8 cellular contexts compared by ENCODE assay signal in the genomic region with DNA sequence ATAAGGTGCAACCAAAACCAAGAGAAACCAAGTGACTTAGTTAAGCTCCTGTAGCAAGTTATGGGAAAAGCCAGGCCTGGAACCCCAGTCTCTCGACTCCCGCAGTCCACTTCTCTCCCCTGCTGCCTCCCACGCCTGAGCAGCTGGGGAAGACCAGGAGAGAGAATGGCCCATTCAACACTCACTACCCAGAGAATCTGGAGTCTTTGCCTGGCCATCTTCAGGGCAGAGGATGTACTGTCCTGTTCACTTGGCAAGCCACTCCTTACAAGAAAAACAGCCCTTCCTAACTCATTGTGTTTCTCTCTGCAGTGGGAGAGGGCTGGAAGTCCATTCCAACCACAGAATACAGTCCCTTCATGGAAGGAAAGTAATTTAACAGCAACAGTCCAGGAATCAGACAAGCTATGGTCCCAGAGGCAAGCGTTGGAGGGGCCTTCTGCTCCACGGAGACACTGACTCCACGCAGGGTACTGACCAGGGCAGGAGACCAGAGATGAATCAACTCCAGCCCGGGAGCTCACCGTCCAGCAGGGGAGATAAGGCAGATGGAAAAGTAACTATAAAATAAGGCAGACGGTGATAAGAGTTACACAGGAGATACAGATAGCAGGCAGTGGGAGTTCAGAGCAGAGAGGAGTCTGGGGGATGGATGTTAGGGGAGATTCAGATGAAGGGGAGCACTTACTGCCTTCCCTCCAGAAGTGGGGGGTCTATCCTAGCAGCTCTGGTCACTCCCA. TPM values are rescaled to one million over a fixed set of nuclear protein-coding genes. Genes with fewer than 3 reads are reported as not detected.
DNase-seq lines count a peak whose midpoint lies in the region; ATAC-seq, FAIRE-seq and TF ChIP-seq lines count a peak whose summit lies in the region.

No MANE protein-coding gene starts in this region.

- peaks cover 10% of the 10 kb centered on the region; the same call in 1 of the 2 replicates for H3K23me2 ChIP-seq in H1 (ENCODE audit: low read depth, low read length)

- no peak for TF ChIP-seq POLR2A in H1 (IDR thresholded peaks at IDR 0.05; ENCODE audit: control extremely low read depth in 1 of 2, low read depth in 2 of 2, low read length in 2 of 2)

- no peak overlapping the region for H3K56ac ChIP-seq in H1 (replicated peaks; ENCODE audit: insufficient read length, low read depth, low read length)

- H3K27me3 Mint-ChIP-seq in natural killer cell treated with Interleukin-12 subunit alpha and Interleukin-12 subunit beta and Interleukin-15 and Interleukin-18, amount 100 ng/mL, for 72 hours = no peaks in the 10 kb centered on the region

- H4K91ac ChIP-seq in H1 (replicated peaks; ENCODE audit: insufficient read length, low read length) = no peak overlapping the region

- H3K9me3 Mint-ChIP-seq in natural killer cell treated with Interleukin-12 subunit alpha and Interleukin-12 subunit beta and Interleukin-15 and Interleukin-18, amount 100 ng/mL, for 72 hours = no peaks in the 10 kb centered on the region

- H2AFZ ChIP-seq in PC-9 (no peak overlapping the region), H1 (ENCODE audit: low read length) (no peak overlapping the region)

- no peak for FAIRE-seq in H1 (lab: Jason Lieb, UNC)

- H2BK5ac ChIP-seq in H1 (ENCODE audit: low read depth, low read length) = no peak overlapping the region

- no peak for TF ChIP-seq RAD21 in H1 (IDR thresholded peaks at IDR 0.05 in 1 of 2, conservative IDR thresholded peaks at IDR 0.05 in 1 of 2; ENCODE audit: low read depth in 2 of 2, low read length in 2 of 2)

- H3K4me1 ChIP-seq in PC-9 (replicated peaks; ENCODE audit: insufficient read depth) (peaks cover 19% of the 10 kb centered on the region), H1 (replicated peaks in 1 of 4; ENCODE audit: control insufficient read depth in 3 of 4, insufficient read depth in 4 of 4, low read length in 3 of 4) (peaks cover 6 to 26% (median 9%) of the 10 kb centered on the region in 4 experiments)

- 80% methylated on average over 9 of the region's 9 CpGs; no CpG with 5 or more reads in 1 of the 2 experiments for WGBS in H1 (ENCODE audit: extremely low coverage in 1 of 2, insufficient coverage in 1 of 2, insufficient read length in 1 of 2, insufficient replicate concordance in 2 of 2, low coverage in 1 of 2, low lambda C conversion rate in 2 of 2, missing lambda C conversion rate in 1 of 2), 2 experiments

- H3K79me2 ChIP-seq in PC-9 (ENCODE audit: low read depth) = peaks cover 41% of the 10 kb centered on the region
- no peaks in the 10 kb centered on the region for H3K79me2 ChIP-seq in H1 (ENCODE audit: control insufficient read depth in 1 of 2, insufficient read depth in 2 of 2, low read length in 2 of 2)

- DNase-seq in AG10803 (ENCODE audit: low read depth) = no peak
- DNase-seq in PC-9 = no peak
- DNase-seq in H1 (ENCODE audit: low read depth in 1 of 2, low spot score in 2 of 2) = no peak
- DNase-seq in natural killer cell treated with Interleukin-12 subunit alpha and Interleukin-12 subunit beta and Interleukin-15 and Interleukin-18, amount 100 ng/mL, for 72 hours (ENCODE audit: low spot score) = no peak
- no peak for DNase-seq in ecto neural progenitor cell (ENCODE audit: low spot score)
- DNase-seq in germinal center (ENCODE audit: low spot score) = no peak

- no peak overlapping the region for H3K27ac ChIP-seq in PC-9
- no peak overlapping the region for H3K27ac ChIP-seq in H1 (ENCODE audit: low read depth, low read length)

- no peak overlapping the region for H3K18ac ChIP-seq in H1 (ENCODE audit: extremely low read depth, low read length)

- peak overlapping the region; percentile 30 to 38 for H3K27ac Mint-ChIP-seq in natural killer cell treated with Interleukin-12 subunit alpha and Interleukin-12 subunit beta and Interleukin-15 and Interleukin-18, amount 100 ng/mL, for 72 hours

- peaks cover 4% of the 10 kb centered on the region; the same call in 1 of the 2 replicates for H3K36me3 ChIP-seq in PC-9 (ENCODE audit: low read depth)
- no peaks in the 10 kb centered on the region for H3K36me3 ChIP-seq in H1 (ENCODE audit: control insufficient read depth in 2 of 4, insufficient read depth in 4 of 4, low read length in 3 of 4)

- BruUV-seq in PC-9 (replicated peaks; lab: Mats Ljungman, UMichigan) = TSS peak; percentile 23

- H3F3A ChIP-seq in PC-9 (ENCODE audit: insufficient read depth, low read depth) = peaks cover 9% of the 10 kb centered on the region; the same call in 1 of the 2 replicates

- H4K8ac ChIP-seq in H1 (ENCODE audit: extremely low read depth, insufficient read depth, low read length) = no peak overlapping the region

- no peaks in the 10 kb centered on the region for H3K9me3 ChIP-seq in PC-9 (ENCODE audit: insufficient read depth, low read depth)
- H3K9me3 ChIP-seq in H1 (ENCODE audit: insufficient read depth in 2 of 2, low read depth in 1 of 2, low read length in 1 of 2) = no peaks in the 10 kb centered on the region

- no peak overlapping the region for H3K9ac ChIP-seq in H1 (replicated peaks in 1 of 4; ENCODE audit: extremely low read depth in 1 of 4, low read depth in 3 of 4, low read length in 3 of 4)

- H2AK5ac ChIP-seq in H1 (ENCODE audit: low read depth, low read length) = peak overlapping the region; percentile 26; the same call in 1 of the 2 replicates

- no peak overlapping the region for H3K4ac ChIP-seq in H1 (replicated peaks; ENCODE audit: insufficient read length, low read depth, low read length)

- H3K4me2 ChIP-seq in PC-9 (peak overlapping the region; percentile 88), H1 (ENCODE audit: insufficient read depth in 1 of 2, low read depth in 2 of 2, low read length in 2 of 2) (peak overlapping the region in 1 of 2 experiments; percentile 69; a peak in 2 of 4 replicates)

- H3K27me3 ChIP-seq in PC-9 (ENCODE audit: insufficient read depth, low read depth) (no peaks in the 10 kb centered on the region), H1 (replicated peaks in 1 of 4; ENCODE audit: control insufficient read depth in 3 of 4, extremely low read depth in 1 of 4, insufficient read depth in 3 of 4, low read length in 3 of 4) (peaks cover 14 to 39% (median 32%) of the 10 kb centered on the region in 4 experiments; a peak in 6 of 7 replicates)

- H3K9me2 ChIP-seq in PC-9 (ENCODE audit: insufficient read depth) = no peaks in the 10 kb centered on the region

- H2BK120ac ChIP-seq in H1 (replicated peaks; ENCODE audit: low read depth, low read length) = no peak overlapping the region

- TF ChIP-seq CTCF in AG10803 (conservative IDR thresholded peaks at IDR 0.05; ENCODE audit: low read length) (no peak; the same call in 1 of the 2 replicates), PC-9 (conservative IDR thresholded peaks at IDR 0.05) (no peak), H1 (IDR thresholded peaks at IDR 0.05; ENCODE audit: control extremely low read depth in 1 of 3, insufficient read depth in 1 of 3, low read depth in 1 of 3, low read length in 3 of 3) (no peak)

- H3K23ac ChIP-seq in H1 (ENCODE audit: insufficient read length) = no peak overlapping the region

- no peaks in the 10 kb centered on the region for H3K36me3 Mint-ChIP-seq in natural killer cell treated with Interleukin-12 subunit alpha and Interleukin-12 subunit beta and Interleukin-15 and Interleukin-18, amount 100 ng/mL, for 72 hours

- no peak overlapping the region for H2BK12ac ChIP-seq in H1 (ENCODE audit: low read depth, low read length)

- H2BK20ac ChIP-seq in H1 (ENCODE audit: low read length) = no peak overlapping the region

- H3K4me3 Mint-ChIP-seq in natural killer cell treated with Interleukin-12 subunit alpha and Interleukin-12 subunit beta and Interleukin-15 and Interleukin-18, amount 100 ng/mL, for 72 hours = peak overlapping the region; percentile 86

- no peaks in the 10 kb centered on the region for H4K20me1 ChIP-seq in PC-9 (ENCODE audit: insufficient read depth)
- H4K20me1 ChIP-seq in H1 (replicated peaks in 1 of 2; ENCODE audit: control insufficient read depth in 1 of 2, insufficient read depth in 2 of 2, low read length in 2 of 2) = no peaks in the 10 kb centered on the region

- POLR2A ChIA-PET in PC-9 (lab: Charles Lee; ENCODE audit: unreplicated experiment) (interaction anchor here (0.8 kb wide), 1 partner anchor 23 kb away, joined by 3 read pairs; no protein-coding TSS in a partner anchor), H1 (lab: Charles Lee; ENCODE audit: partially characterized antibody) (interaction anchor here (1.0 to 1.4 kb wide), 2 partner anchors 19 to 84 kb away, joined by 3 read pairs; partner anchors contain the start of genes MPHOSPH9 and MTRFR)

- no peak overlapping the region for H3K14ac ChIP-seq in H1 (ENCODE audit: insufficient read length)

- intact Hi-C loops in PC-9 (cut with micrococcal nuclease; ENCODE audit: unreplicated experiment) = no loop called here

- H3K4me1 Mint-ChIP-seq in natural killer cell treated with Interleukin-12 subunit alpha and Interleukin-12 subunit beta and Interleukin-15 and Interleukin-18, amount 100 ng/mL, for 72 hours (ENCODE audit: low read depth in 2 of 2) = peaks cover 14 to 23% of the 10 kb centered on the region in 2 donors

- peak overlapping the region; percentile 72 for H3K4me3 ChIP-seq in AG10803 (ENCODE audit: low read length)
- H3K4me3 ChIP-seq in PC-9 = peak overlapping the region; percentile 75; the same call in 1 of the 2 replicates
- H3K4me3 ChIP-seq in H1 (ENCODE audit: extremely low read depth in 1 of 4, insufficient read depth in 2 of 4, low read depth in 3 of 4, low read length in 4 of 4) = peak overlapping the region in 1 of 4 experiments; percentile 73; a peak in 4 of 8 replicates

- no peak for ATAC-seq in natural killer cell treated with Interleukin-12 subunit alpha and Interleukin-12 subunit beta and Interleukin-15 and Interleukin-18, amount 100 ng/mL, for 72 hours
- ATAC-seq in HG02678 (IDR thresholded peaks at IDR 0.05; ENCODE audit: unreplicated experiment) = no peak
- ATAC-seq in HG03139 (IDR thresholded peaks at IDR 0.05; ENCODE audit: unreplicated experiment) = no peak

- TF ChIP-seq EP300 in H1 (IDR thresholded peaks at IDR 0.05; ENCODE audit: borderline replicate concordance in 1 of 2, low read depth in 2 of 2, low read length in 2 of 2) = no peak

- no peaks in the 10 kb centered on the region for H3K79me1 ChIP-seq in H1 (ENCODE audit: low read depth, low read length)

- H2BK15ac ChIP-seq in H1 (ENCODE audit: low read length) = no peak overlapping the region

- H4K5ac ChIP-seq in H1 (ENCODE audit: insufficient read length, low read depth, low read length) = no peak overlapping the region

- CTCF ChIA-PET in PC-9 (lab: Charles Lee) = no interaction called here
- CTCF ChIA-PET in H1 (lab: Charles Lee; ENCODE audit: partially characterized antibody) = interaction anchor here (0.9 to 3.2 kb wide), 6 partner anchors 17 to 208 kb away, joined by 3 to 16 read pairs (median 4); no protein-coding TSS in a partner anchor

RNA-seq across cellular contexts. Expression of gene PITPNM2, which starts 1.6 kb away (rescaled TPM):
- 16.6 and 21.6 TPM in 2 replicates for total RNA-seq in PC-9 (2021)
- total RNA-seq in H1 (2021; fragmentation: NEBNext Ultra II Directional; extraction: Animal tissue kit (Norgen Biotek cat#: 25700)) = 2.3 and 3.4 TPM in 2 replicates
- 0.59 and 0.97 TPM in 2 replicates for polyA plus RNA-seq in H1 (2011; rRNA removed)
- 0.90 TPM for polyA plus RNA-seq in H1 (2011; cell fraction: cytosol; rRNA removed)
- 3.2 TPM for polyA plus RNA-seq in H1 (2011; cell fraction: nucleus; rRNA removed)
- 1.2 to 1.9 TPM (median 1.6 TPM) in 4 replicates for polyA plus RNA-seq in H1 (2012, experiment 1 of 2)
- 0.87 TPM for polyA plus RNA-seq in H1 (2012, experiment 2 of 2)
- 1.4 TPM for polyA plus RNA-seq in H1 (2013, experiment 1 of 2)
- 1.7 TPM for polyA plus RNA-seq in H1 (2013, experiment 2 of 2)
- polyA minus RNA-seq in H1 (2011; rRNA and poly(A)+ RNA removed) = 1.0 and 1.1 TPM in 2 replicates
- polyA minus RNA-seq in H1 (2011; cell fraction: cytosol; rRNA and poly(A)+ RNA removed) = 2.3 TPM
- polyA minus RNA-seq in H1 (2011; cell fraction: nucleus; rRNA and poly(A)+ RNA removed) = 1.8 TPM
- 1 to 10 TPM; 2.0 to 3.1 TPM for total RNA-seq in natural killer cell treated with Interleukin-12 subunit alpha and Interleukin-12 subunit beta and Interleukin-15 and Interleukin-18, amount 100 ng/mL, for 72 hours
